In genomic region chr16:11076259-11077018, GRCh38 we compare ENCODE assay signal across 9 cellular contexts.
DNase-seq lines count a peak whose midpoint lies in the region; ATAC-seq and TF ChIP-seq lines count a peak whose summit lies in the region.
"Had no signal": no experiment of that assay in that cellular context is flagged by ENCODE, and none has a peak within 500 bp of the region (broad histone marks: within the 10 kb centered on the region; RNA-seq: fewer than 3 reads in every experiment).

No MANE protein-coding gene starts in this region.

- DNase-seq in GM19238 (ENCODE audit: insufficient read length, low spot score) = peak; percentile 78
- peak; percentile 83 for DNase-seq in activated CD8-positive, alpha-beta memory T cell treated with anti-CD3 and anti-CD28 coated beads for 24 hours
- no peak for DNase-seq in spleen
- DNase-seq in NCI-H526 (lab: John Stamatoyannopoulos, UW) = no peak
- DNase-seq in COR-L47 (lab: John Stamatoyannopoulos, UW) = no peak
- DNase-seq in COLO668 (lab: John Stamatoyannopoulos, UW; ENCODE audit: unreplicated experiment) = no peak
- no peak for DNase-seq in SKM-1 treated with dmso at 0.1 percent for 144 hours (lab: John Stamatoyannopoulos, UW; ENCODE audit: unreplicated experiment)

- peaks cover 29 to 79% (median 55%) of the 10 kb centered on the region in 6 donors for H3K4me1 ChIP-seq in spleen

- TF ChIP-seq POLR2A in spleen (IDR thresholded peaks at IDR 0.05) = no peak

- ATAC-seq in HG03039 (IDR thresholded peaks at IDR 0.05; ENCODE audit: unreplicated experiment) = peak; percentile 43

- H3K27me3 ChIP-seq in spleen (replicated peaks in 1 of 7) = no peaks in the 10 kb centered on the region

- 60 to 73% (median 68%) methylated on average over 11 to 13 of the region's 13 CpGs for WGBS in spleen, 5 donors

- TF ChIP-seq CTCF in spleen (IDR thresholded peaks at IDR 0.05 in 8 of 11, conservative IDR thresholded peaks at IDR 0.05 in 3 of 11) = no peak

- H3K4me3 ChIP-seq in spleen = no peak overlapping the region

- H3K27ac ChIP-seq in spleen = peak overlapping the region in 7 of 8 donors; percentile 8 to 90 (median 73)
- H3K27ac ChIP-seq: epithelial cell of prostate had no signal

- H3K36me3 ChIP-seq in spleen = peaks cover 0 to 73% (median 2%) of the 10 kb centered on the region in 6 donors

- intact Hi-C loops in spleen (cut with DNase I; ENCODE audit: low total_unique reads) = no loop called here

- H3K9me3 ChIP-seq in spleen = no peaks in the 10 kb centered on the region

Comparison
In these comparisons a context has a peak if more than half of its experiments do, and no peak if none do; other contexts are left out.
1. DNase-seq: peak in GM19238 (single experiment) and activated CD8-positive, alpha-beta memory T cell treated with anti-CD3 and anti-CD28 coated beads for 24 hours (single experiment); none in spleen (single experiment), NCI-H526 (0 of 2), COR-L47 (single experiment), COLO668 (single experiment) and SKM-1 treated with dmso at 0.1 percent for 144 hours (single experiment).